ENCODE assay signal across 22 cellular contexts in genomic region chr7:156459582-156459981, GRCh38.
"Had no signal": no experiment of that assay in that cellular context is flagged by ENCODE, and none has a peak within 500 bp of the region (broad histone marks: within the 10 kb centered on the region; RNA-seq: fewer than 3 reads in every experiment).

No MANE protein-coding gene starts in this region.

- H3K4me3 Mint-ChIP-seq: immature natural killer cell; memory B cell; naive thymus-derived CD4-positive, alpha-beta T cell; natural killer cell treated with Interleukin-12 subunit alpha and Interleukin-12 subunit beta and Interleukin-15 and Interleukin-18, amount 100 ng/mL, for 72 hours; stimulated activated effector memory CD8-positive, alpha-beta T cell treated with anti-CD3 and anti-CD28 coated beads, Interleukin-12 subunit alpha, Interleukin-12 subunit beta, amount 100 ng/mL, for 72 hours had no signal

- H3K27ac Mint-ChIP-seq: immature natural killer cell; memory B cell; naive thymus-derived CD4-positive, alpha-beta T cell; natural killer cell treated with Interleukin-12 subunit alpha and Interleukin-12 subunit beta and Interleukin-15 and Interleukin-18, amount 100 ng/mL, for 72 hours; stimulated activated effector memory CD8-positive, alpha-beta T cell treated with anti-CD3 and anti-CD28 coated beads, Interleukin-12 subunit alpha, Interleukin-12 subunit beta, amount 100 ng/mL, for 72 hours had no signal

- ATAC-seq: heart left ventricle; mucosa of descending colon; naive thymus-derived CD4-positive, alpha-beta T cell; natural killer cell treated with Interleukin-12 subunit alpha and Interleukin-12 subunit beta and Interleukin-15 and Interleukin-18, amount 100 ng/mL, for 72 hours; psoas muscle; stimulated activated effector memory CD8-positive, alpha-beta T cell treated with anti-CD3 and anti-CD28 coated beads, Interleukin-12 subunit alpha, Interleukin-12 subunit beta, amount 100 ng/mL, for 72 hours had no signal

- DNase-seq: heart left ventricle; hypothalamus; immature natural killer cell; left ventricle myocardium inferior; midbrain; mucosa of descending colon; naive thymus-derived CD4-positive, alpha-beta T cell; nucleus accumbens; psoas muscle; sigmoid colon; small intestine; spleen; stimulated activated CD4-positive, alpha-beta T cell treated with anti-CD3 and anti-CD28 coated beads, Interleukin-4, amount 100 ng/mL, for 24 hours; stimulated activated naive CD4-positive, alpha-beta T cell; stomach; testis; thyroid gland; transverse colon; upper lobe of left lung had no signal

- H3K9me3 Mint-ChIP-seq: natural killer cell treated with Interleukin-12 subunit alpha and Interleukin-12 subunit beta and Interleukin-15 and Interleukin-18, amount 100 ng/mL, for 72 hours; stimulated activated effector memory CD8-positive, alpha-beta T cell treated with anti-CD3 and anti-CD28 coated beads, Interleukin-12 subunit alpha, Interleukin-12 subunit beta, amount 100 ng/mL, for 72 hours had no signal

- H3K4me1 Mint-ChIP-seq: immature natural killer cell; memory B cell; stimulated activated effector memory CD8-positive, alpha-beta T cell treated with anti-CD3 and anti-CD28 coated beads, Interleukin-12 subunit alpha, Interleukin-12 subunit beta, amount 100 ng/mL, for 72 hours had no signal
